In the genomic region with DNA sequence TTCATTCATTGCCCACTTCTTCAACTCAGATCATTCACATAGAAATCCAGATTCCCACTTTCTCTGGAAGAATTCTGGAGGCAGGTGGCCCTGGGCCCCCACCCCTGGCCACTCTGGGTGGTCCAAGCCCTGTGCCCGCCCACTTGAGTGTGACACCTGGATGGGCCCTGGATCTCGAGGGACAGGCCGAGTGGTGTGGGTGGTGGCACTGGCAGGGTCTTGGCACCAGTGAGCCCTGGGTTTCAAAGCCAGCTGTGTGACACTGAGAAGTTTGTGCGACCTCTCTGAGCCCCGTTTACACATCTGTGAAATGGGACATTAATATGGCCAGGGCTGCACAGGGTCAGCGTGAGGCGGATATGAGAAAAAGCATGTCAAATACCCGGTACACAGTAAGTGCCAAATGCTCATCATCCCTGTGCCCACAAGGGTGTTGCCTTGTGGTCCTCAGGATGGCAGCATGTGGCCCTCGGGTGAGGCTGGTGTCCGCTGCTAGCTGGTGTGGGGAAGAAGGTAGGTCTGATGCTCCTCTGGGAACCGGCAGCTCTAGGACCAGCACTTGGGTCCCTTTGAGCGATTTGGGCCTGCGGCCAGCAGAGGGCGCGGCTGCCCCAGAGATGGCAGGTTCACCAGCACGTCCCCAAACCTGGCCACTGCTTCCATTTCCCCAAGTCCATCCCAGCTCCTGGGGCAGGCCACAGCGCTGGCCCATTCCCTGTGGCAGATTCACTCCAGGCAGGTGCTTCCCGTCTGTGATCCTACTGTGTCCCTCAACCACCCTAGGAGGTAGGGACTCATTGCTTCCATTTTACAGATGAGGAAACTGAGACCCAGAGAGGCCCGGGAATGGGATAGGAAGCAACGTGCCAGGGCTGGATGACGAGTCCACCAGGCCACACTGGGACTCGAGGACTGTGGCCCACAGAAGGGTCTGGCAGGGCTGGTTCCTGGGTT, we compare ENCODE assay signal across 9 cellular contexts. TPM values are rescaled to one million over a fixed set of nuclear protein-coding genes. Genes with fewer than 3 reads are reported as not detected.
DNase-seq lines count a peak whose midpoint lies in the region; ATAC-seq and TF ChIP-seq lines count a peak whose summit lies in the region.
"Had no signal": no experiment of that assay in that cellular context is flagged by ENCODE, and none has a peak within 500 bp of the region (broad histone marks: within the 10 kb centered on the region; RNA-seq: fewer than 3 reads in every experiment).

No MANE protein-coding gene starts in this region.

- ATAC-seq in HG03025 (IDR thresholded peaks at IDR 0.05; ENCODE audit: low FRiP score, unreplicated experiment) (peak; percentile 56), HG02840 (IDR thresholded peaks at IDR 0.05; ENCODE audit: low FRiP score, unreplicated experiment) (no peak)

- no peak overlapping the region for H3K4me3 ChIP-seq in epithelial cell of proximal tubule (ENCODE audit: low read depth, low read length)

- peak; percentile 88 for TF ChIP-seq CTCF in epithelial cell of proximal tubule (conservative IDR thresholded peaks at IDR 0.05; ENCODE audit: low read depth, low read length)

- DNase-seq in DMS153 treated with DMSO at 0.1 percent for 48 hours (lab: John Stamatoyannopoulos, UW; ENCODE audit: unreplicated experiment) = peak; percentile 52
- DNase-seq in NOMO-1 treated with dmso at 0.1 percent for 144 hours (lab: John Stamatoyannopoulos, UW; ENCODE audit: unreplicated experiment) = peak; percentile 40
- peak; percentile 71 for DNase-seq in activated CD8-positive, alpha-beta memory T cell treated with anti-CD3 and anti-CD28 coated beads, Interleukin-2, amount 50 U/mL, for 4 hours
- DNase-seq in epithelial cell of proximal tubule (ENCODE audit: low read depth) = peak; percentile 1
- peak; percentile 69 for DNase-seq in myocyte (ENCODE audit: low read depth)
- DNase-seq in stimulated activated CD8-positive, alpha-beta memory T cell treated with anti-CD3 and anti-CD28 coated beads, Interleukin-4, amount 100 ng/mL, for 48 hours = peak; percentile 88

RNA-seq across cellular contexts. Expression of a gene that starts 3.6 kb away (rescaled TPM):
- total RNA-seq in epithelial cell of proximal tubule = 3.7 and 6.1 TPM in 2 replicates
- total RNA-seq in myocyte = 4.3 and 7.7 TPM in 2 replicates
- polyA plus RNA-seq in myocyte (2012) = 15.5 TPM

RNA-seq across cellular contexts. Expression of a gene that starts 11.4 kb away (rescaled TPM):
- total RNA-seq in epithelial cell of proximal tubule = 0.36 TPM in 1 of 2 replicates, not detected in the other
- 0.16 TPM in 1 of 2 replicates, not detected in the other for total RNA-seq in myocyte
- 0.39 TPM for polyA plus RNA-seq in myocyte (2012)
- total RNA-seq: activated CD8-positive, alpha-beta memory T cell treated with anti-CD3 and anti-CD28 coated beads for 36 hours had no signal

RNA-seq across cellular contexts. Expression of a gene that starts 57.7 kb away (rescaled TPM):
- 2.9 TPM in 2 replicates for total RNA-seq in epithelial cell of proximal tubule
- total RNA-seq in myocyte = 3.1 and 3.5 TPM in 2 replicates
- polyA plus RNA-seq in myocyte (2012) = 3.2 TPM

Comparison
In these comparisons a context has a peak if more than half of its experiments do, and no peak if none do; other contexts are left out.
1. DNase-seq: peak in every context shown above with its lines; median percentile 88 in stimulated activated CD8-positive, alpha-beta memory T cell treated with anti-CD3 and anti-CD28 coated beads, Interleukin-4, amount 100 ng/mL, for 48 hours; 71 in activated CD8-positive, alpha-beta memory T cell treated with anti-CD3 and anti-CD28 coated beads, Interleukin-2, amount 50 U/mL, for 4 hours; 69 in myocyte; 52 in DMS153 treated with DMSO at 0.1 percent for 48 hours; 40 in NOMO-1 treated with dmso at 0.1 percent for 144 hours; 1 in epithelial cell of proximal tubule.